Comparison of ENCODE assay signal across 2 cellular contexts in the genomic region with DNA sequence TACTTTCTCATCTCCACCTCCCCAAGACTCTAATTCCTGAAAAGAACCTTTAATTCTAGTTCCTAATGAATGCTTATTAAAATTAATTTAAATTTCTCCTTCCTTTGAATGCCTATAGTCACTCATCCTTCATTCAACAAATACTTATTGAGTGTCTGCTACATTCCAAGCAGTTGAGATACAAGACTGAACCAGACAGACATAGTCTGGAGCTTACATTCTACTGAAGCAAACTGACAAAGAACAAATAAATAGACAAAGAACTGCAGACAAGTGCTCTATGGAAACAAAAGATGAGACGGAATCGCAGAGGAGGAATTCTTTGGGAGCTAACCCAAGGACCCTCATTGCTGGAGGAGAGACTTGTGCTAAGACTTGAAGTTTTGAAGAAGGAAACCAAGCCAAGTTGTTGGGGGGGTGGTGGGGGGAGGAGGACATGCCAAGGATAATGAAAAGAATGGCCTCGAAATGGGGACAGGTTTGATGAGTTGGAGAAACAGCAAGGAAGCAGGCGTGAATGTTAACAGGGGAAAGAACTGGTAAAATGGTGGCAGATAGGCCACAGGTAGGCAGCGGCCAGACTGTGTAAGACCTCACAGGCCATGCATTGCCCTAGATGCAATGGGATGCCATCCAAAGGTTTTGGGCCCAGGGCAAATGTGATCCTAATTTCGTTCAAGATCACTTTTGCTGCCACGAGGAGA.
TF ChIP-seq lines count a peak whose summit lies in the region.

No MANE protein-coding gene starts in this region.

TF ChIP-seq in A549, 52 proteins besides CTCF, POLR2A, EP300 and RAD21:
- no peak for TF ChIP-seq CHD4 (IDR thresholded peaks at IDR 0.05; ENCODE audit: borderline replicate concordance)

TF ChIP-seq in GM12878, 131 proteins besides CTCF, POLR2A, EP300 and RAD21:
- TF ChIP-seq WRNIP1 (IDR thresholded peaks at IDR 0.05; ENCODE audit: borderline replicate concordance, low read depth, low read length), result no peak
- no peak for TF ChIP-seq RFX5 (IDR thresholded peaks at IDR 0.05; ENCODE audit: low read depth, low read length)
- TF ChIP-seq, protein P1, sequence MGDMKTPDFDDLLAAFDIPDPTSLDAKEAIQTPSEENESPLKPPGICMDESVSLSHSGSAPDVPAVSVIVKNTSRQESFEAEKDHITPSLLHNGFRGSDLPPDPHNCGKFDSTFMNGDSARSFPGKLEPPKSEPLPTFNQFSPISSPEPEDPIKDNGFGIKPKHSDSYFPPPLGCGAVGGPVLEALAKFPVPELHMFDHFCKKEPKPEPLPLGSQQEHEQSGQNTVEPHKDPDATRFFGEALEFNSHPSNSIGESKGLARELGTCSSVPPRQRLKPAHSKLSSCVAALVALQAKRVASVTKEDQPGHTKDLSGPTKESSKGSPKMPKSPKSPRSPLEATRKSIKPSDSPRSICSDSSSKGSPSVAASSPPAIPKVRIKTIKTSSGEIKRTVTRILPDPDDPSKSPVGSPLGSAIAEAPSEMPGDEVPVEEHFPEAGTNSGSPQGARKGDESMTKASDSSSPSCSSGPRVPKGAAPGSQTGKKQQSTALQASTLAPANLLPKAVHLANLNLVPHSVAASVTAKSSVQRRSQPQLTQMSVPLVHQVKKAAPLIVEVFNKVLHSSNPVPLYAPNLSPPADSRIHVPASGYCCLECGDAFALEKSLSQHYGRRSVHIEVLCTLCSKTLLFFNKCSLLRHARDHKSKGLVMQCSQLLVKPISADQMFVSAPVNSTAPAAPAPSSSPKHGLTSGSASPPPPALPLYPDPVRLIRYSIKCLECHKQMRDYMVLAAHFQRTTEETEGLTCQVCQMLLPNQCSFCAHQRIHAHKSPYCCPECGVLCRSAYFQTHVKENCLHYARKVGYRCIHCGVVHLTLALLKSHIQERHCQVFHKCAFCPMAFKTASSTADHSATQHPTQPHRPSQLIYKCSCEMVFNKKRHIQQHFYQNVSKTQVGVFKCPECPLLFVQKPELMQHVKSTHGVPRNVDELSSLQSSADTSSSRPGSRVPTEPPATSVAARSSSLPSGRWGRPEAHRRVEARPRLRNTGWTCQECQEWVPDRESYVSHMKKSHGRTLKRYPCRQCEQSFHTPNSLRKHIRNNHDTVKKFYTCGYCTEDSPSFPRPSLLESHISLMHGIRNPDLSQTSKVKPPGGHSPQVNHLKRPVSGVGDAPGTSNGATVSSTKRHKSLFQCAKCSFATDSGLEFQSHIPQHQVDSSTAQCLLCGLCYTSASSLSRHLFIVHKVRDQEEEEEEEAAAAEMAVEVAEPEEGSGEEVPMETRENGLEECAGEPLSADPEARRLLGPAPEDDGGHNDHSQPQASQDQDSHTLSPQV (IDR thresholded peaks at IDR 0.05), result no peak
- TF ChIP-seq TBL1XR1 (IDR thresholded peaks at IDR 0.05; ENCODE audit: low read depth, low read length), result no peak
- no peak for TF ChIP-seq CEBPB (IDR thresholded peaks at IDR 0.05; ENCODE audit: borderline replicate concordance in 1 of 2, low read depth in 2 of 2, low read length in 2 of 2)
- no peak for TF ChIP-seq PAX5 (IDR thresholded peaks at IDR 0.05; ENCODE audit: borderline replicate concordance, low read depth, low read length)
- no peak for TF ChIP-seq NFXL1 (IDR thresholded peaks at IDR 0.05; ENCODE audit: borderline replicate concordance)
- TF ChIP-seq SMC3 (IDR thresholded peaks at IDR 0.05; ENCODE audit: borderline replicate concordance, low read length), result no peak
- TF ChIP-seq NR2C2 (IDR thresholded peaks at IDR 0.05; ENCODE audit: borderline replicate concordance, control insufficient read depth, insufficient read length, low read depth), result no peak
- TF ChIP-seq FOS (IDR thresholded peaks at IDR 0.05; ENCODE audit: borderline replicate concordance, extremely low read depth, insufficient read length), result no peak
- TF ChIP-seq CBX5 (IDR thresholded peaks at IDR 0.05; ENCODE audit: low read depth), result no peak
- no peak for TF ChIP-seq BRCA1 (IDR thresholded peaks at IDR 0.05; ENCODE audit: low read depth, low read length)
- no peak for TF ChIP-seq RUNX3 (IDR thresholded peaks at IDR 0.05; ENCODE audit: low read length)
- no peak for TF ChIP-seq KLF5 (IDR thresholded peaks at IDR 0.05; ENCODE audit: partially characterized antibody)
- no peak for TF ChIP-seq HDAC2 (IDR thresholded peaks at IDR 0.05)
- TF ChIP-seq POU2F2 (IDR thresholded peaks at IDR 0.05; ENCODE audit: borderline replicate concordance, low read depth, low read length), result no peak
- no peak for TF ChIP-seq ATF3 (IDR thresholded peaks at IDR 0.05; ENCODE audit: borderline replicate concordance, extremely low read depth, low read depth, low read length)
- TF ChIP-seq, protein P2, sequence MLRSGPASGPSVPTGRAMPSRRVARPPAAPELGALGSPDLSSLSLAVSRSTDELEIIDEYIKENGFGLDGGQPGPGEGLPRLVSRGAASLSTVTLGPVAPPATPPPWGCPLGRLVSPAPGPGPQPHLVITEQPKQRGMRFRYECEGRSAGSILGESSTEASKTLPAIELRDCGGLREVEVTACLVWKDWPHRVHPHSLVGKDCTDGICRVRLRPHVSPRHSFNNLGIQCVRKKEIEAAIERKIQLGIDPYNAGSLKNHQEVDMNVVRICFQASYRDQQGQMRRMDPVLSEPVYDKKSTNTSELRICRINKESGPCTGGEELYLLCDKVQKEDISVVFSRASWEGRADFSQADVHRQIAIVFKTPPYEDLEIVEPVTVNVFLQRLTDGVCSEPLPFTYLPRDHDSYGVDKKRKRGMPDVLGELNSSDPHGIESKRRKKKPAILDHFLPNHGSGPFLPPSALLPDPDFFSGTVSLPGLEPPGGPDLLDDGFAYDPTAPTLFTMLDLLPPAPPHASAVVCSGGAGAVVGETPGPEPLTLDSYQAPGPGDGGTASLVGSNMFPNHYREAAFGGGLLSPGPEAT (IDR thresholded peaks at IDR 0.05; ENCODE audit: low read depth), result no peak
- TF ChIP-seq TCF7 (IDR thresholded peaks at IDR 0.05; ENCODE audit: borderline replicate concordance), result no peak
- no peak for TF ChIP-seq SMAD1 (IDR thresholded peaks at IDR 0.05; ENCODE audit: low read depth, partially characterized antibody)
